In the genomic region with DNA sequence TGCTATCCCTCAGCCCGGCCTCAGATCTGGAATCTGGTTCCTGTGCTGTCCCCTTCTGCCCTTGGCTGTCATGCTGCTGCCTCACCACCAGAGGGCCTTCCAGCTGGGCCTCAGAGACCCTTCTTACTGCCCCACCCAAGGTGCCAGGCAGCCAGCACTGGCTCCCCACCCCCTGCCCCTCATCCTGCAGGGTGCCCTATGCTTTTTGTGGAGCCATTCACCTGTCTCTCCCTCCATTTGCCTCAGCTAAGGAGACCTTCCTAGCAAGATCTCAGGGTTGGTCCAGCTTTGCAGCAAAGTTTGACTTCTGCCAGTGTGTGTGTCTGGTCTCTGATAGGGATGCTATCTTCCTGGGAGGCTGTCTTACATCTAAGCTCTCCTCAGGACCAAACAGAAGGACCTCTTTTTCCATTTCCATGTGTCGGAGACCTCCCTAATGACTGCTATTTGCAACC, we compare ENCODE assay signal across 8 cellular contexts. TPM values are rescaled to one million over a fixed set of nuclear protein-coding genes. Genes with fewer than 3 reads are reported as not detected.
A peak's percentile ranks its signal among the peaks of the same experiment; 100 is the strongest.
DNase-seq lines count a peak whose midpoint lies in the region; ATAC-seq and TF ChIP-seq lines count a peak whose summit lies in the region.

No MANE protein-coding gene starts in this region.

- no peak overlapping the region for H2AFZ ChIP-seq in SU-DHL-6 (ENCODE audit: low read depth, low read length, severe bottlenecking)

- H4K20me1 ChIP-seq in SU-DHL-6 (ENCODE audit: low read depth, low read length): no peaks in the 10 kb centered on the region

- no peaks in the 10 kb centered on the region for H3K9me2 ChIP-seq in SU-DHL-6 (replicated peaks; ENCODE audit: insufficient read depth, low read length)

- H3K9ac ChIP-seq in SU-DHL-6 (ENCODE audit: low read length): no peak overlapping the region

- H3K27ac ChIP-seq in SU-DHL-6 (ENCODE audit: low read depth, low read length) (no peak overlapping the region), adrenal gland (no peak overlapping the region)

- H3K36me3 ChIP-seq in SU-DHL-6 (ENCODE audit: low read length) (no peaks in the 10 kb centered on the region), adrenal gland (replicated peaks in 1 of 2) (no peaks in the 10 kb centered on the region)

- no peaks in the 10 kb centered on the region for H3K27me3 ChIP-seq in SU-DHL-6 (ENCODE audit: low read length)
- peaks cover 11% of the 10 kb centered on the region for H3K27me3 ChIP-seq in adrenal gland

- ATAC-seq in HG02759 (IDR thresholded peaks at IDR 0.05; ENCODE audit: unreplicated experiment) (peak; percentile 38), left lobe of liver (peak; percentile 79), HG02870 (IDR thresholded peaks at IDR 0.05; ENCODE audit: unreplicated experiment) (no peak)

- intact Hi-C loops in adrenal gland (cut with DNase I): no loop called here

- H3K9me3 ChIP-seq in SU-DHL-6 (ENCODE audit: insufficient read depth, low read length): no peaks in the 10 kb centered on the region
- no peaks in the 10 kb centered on the region for H3K9me3 ChIP-seq in adrenal gland (replicated peaks in 1 of 3)

- H3K4me3 ChIP-seq in SU-DHL-6 (ENCODE audit: insufficient read depth, low read length, poor library complexity, severe bottlenecking) (no peak overlapping the region), adrenal gland (no peak overlapping the region)

- no peaks in the 10 kb centered on the region for H3K79me2 ChIP-seq in SU-DHL-6 (ENCODE audit: insufficient read depth, low read length)

- no peak overlapping the region for H3K4me2 ChIP-seq in SU-DHL-6 (ENCODE audit: low read depth, low read length, poor library complexity, severe bottlenecking)

- whole genome bisulfite sequencing in adrenal gland, 4 donors: 38 to 93% (median 66%) methylated on average over 1 to 2 of the region's 2 CpGs

- peak; percentile 30 for DNase-seq in G401 (ENCODE audit: low spot score)
- peak in 2 of 7 donors; percentile 40 to 49 for DNase-seq in adrenal gland
- no peak for DNase-seq in left lobe of liver (ENCODE audit: low spot score)
- peak; percentile 40 for DNase-seq in stimulated activated naive CD4-positive, alpha-beta T cell treated with Interleukin-2 at 50 U/mL for 16 hours (lab: John Stamatoyannopoulos, UW)
- no peak for DNase-seq in DMS79 treated with DMSO at 0.1 percent for 48 hours (lab: John Stamatoyannopoulos, UW)

- in situ Hi-C loops in G401 (cut with HindIII; ENCODE audit: low sequenced_read_pairs): no loop called here

- peaks cover 15 to 30% of the 10 kb centered on the region in 2 donors for H3K4me1 ChIP-seq in adrenal gland (replicated peaks in 1 of 2)

- TF ChIP-seq CTCF in SU-DHL-6 (IDR thresholded peaks at IDR 0.05; ENCODE audit: insufficient read depth, low read length, poor library complexity, severe bottlenecking) (peak; percentile 89), adrenal gland (IDR thresholded peaks at IDR 0.05) (peak; percentile 59 to 78 (median 66))

- no peak for TF ChIP-seq POLR2A in adrenal gland (IDR thresholded peaks at IDR 0.05)

- no peaks in the 10 kb centered on the region for H3F3A ChIP-seq in SU-DHL-6 (ENCODE audit: insufficient read depth)

RNA-seq across cellular contexts. Expression of a gene that starts 1.9 kb away (rescaled TPM):
- total RNA-seq in G401 (2014; rRNA removed; shearing (Covaris generic)): 0.20 and 0.43 TPM in 2 replicates
- 100 to 1,000 TPM in 3 of 8 donors, 10 to 100 TPM in 5; 12.2 to 140 (median 65.8) TPM for total RNA-seq in adrenal gland
- 1,000 to 10,000 TPM in 1 of 3 donors, 100 to 1,000 TPM in 1, 10 to 100 TPM in 1; 29.8 to 1,120 (median 268) TPM for polyA plus RNA-seq in adrenal gland
- total RNA-seq in left lobe of liver: 0.75 TPM

RNA-seq across cellular contexts. Expression of a gene that starts 21.3 kb away (rescaled TPM):
- 24.8 and 32.4 TPM in 2 replicates for total RNA-seq in G401 (2014; rRNA removed; shearing (Covaris generic))
- 100 to 1,000 TPM in 1 of 8 donors, 10 to 100 TPM in 7; 38.3 to 107 (median 64.0) TPM for total RNA-seq in adrenal gland
- 10 to 100 TPM; 32.8 to 71.4 (median 42.3) TPM for polyA plus RNA-seq in adrenal gland
- total RNA-seq in left lobe of liver: 38.8 TPM

RNA-seq across cellular contexts. Expression of a gene that starts 22.0 kb away (rescaled TPM):
- total RNA-seq in G401 (2014; rRNA removed; shearing (Covaris generic)): 18.8 and 23.3 TPM in 2 replicates
- total RNA-seq in adrenal gland: 1 to 10 TPM; 2.7 to 8.3 (median 4.1) TPM
- polyA plus RNA-seq in adrenal gland: 1 to 10 TPM; 1.8 to 6.6 (median 2.5) TPM
- 7.0 TPM for total RNA-seq in left lobe of liver

RNA-seq across cellular contexts. Expression of a gene that starts 33.8 kb away (rescaled TPM):
- total RNA-seq in G401 (2014; rRNA removed; shearing (Covaris generic)): 0.25 and 0.37 TPM in 2 replicates
- total RNA-seq in adrenal gland (10 to 100 TPM in 2 of 8 donors, 1 to 10 TPM in 3, under 1 TPM in 1, not detected in 2; 0.47 to 39.3 (median 5.7) TPM), left lobe of liver (0.43 TPM)
- polyA plus RNA-seq in adrenal gland: 10 to 100 TPM in 2 of 3 donors, 1 to 10 TPM in 1; 6.1 to 24.2 (median 12.4) TPM

RNA-seq across cellular contexts. Expression of a gene that starts 41.5 kb away (rescaled TPM):
- 47.0 and 63.5 TPM in 2 replicates for total RNA-seq in G401 (2014; rRNA removed; shearing (Covaris generic))
- 100 to 1,000 TPM; 123 to 292 (median 182) TPM for total RNA-seq in adrenal gland
- 100 to 1,000 TPM; 189 to 353 (median 289) TPM for polyA plus RNA-seq in adrenal gland
- 53.8 TPM for total RNA-seq in left lobe of liver

Comparison
In these comparisons a context has a peak if more than half of its experiments do, and no peak if none do; other contexts are left out.
1. DNase-seq: peak in G401 (single experiment) and stimulated activated naive CD4-positive, alpha-beta T cell treated with Interleukin-2 at 50 U/mL for 16 hours (single experiment); none in left lobe of liver (single experiment) and DMS79 treated with DMSO at 0.1 percent for 48 hours (single experiment).